In genomic region chrX:111445485-111445884, GRCh38 we compare ENCODE assay signal across 9 cellular contexts.
DNase-seq lines count a peak whose midpoint lies in the region; ATAC-seq and TF ChIP-seq lines count a peak whose summit lies in the region.
"Had no signal": no experiment of that assay in that cellular context is flagged by ENCODE, and none has a peak within 500 bp of the region (broad histone marks: within the 10 kb centered on the region; RNA-seq: fewer than 3 reads in every experiment).

No MANE protein-coding gene starts in this region.

- no peaks in the 10 kb centered on the region for H3K36me3 ChIP-seq in WERI-Rb-1

- peak; percentile 46 for TF ChIP-seq CTCF in WERI-Rb-1 (IDR thresholded peaks at IDR 0.05; ENCODE audit: low read depth, low read length)

- H3K9me3 ChIP-seq in WERI-Rb-1 (ENCODE audit: severe bottlenecking), result no peaks in the 10 kb centered on the region

- no peak overlapping the region for H3K4me3 ChIP-seq in WERI-Rb-1 (ENCODE audit: low read depth, low read length)

- H3K27me3 ChIP-seq in WERI-Rb-1 (ENCODE audit: insufficient read depth, low read depth, severe bottlenecking), result peaks cover 5% of the 10 kb centered on the region

- no peak overlapping the region for H3K27ac ChIP-seq in WERI-Rb-1

- peak; percentile 64 for ATAC-seq in GM21576 (IDR thresholded peaks at IDR 0.05; ENCODE audit: unreplicated experiment)
- no peak for ATAC-seq in activated CD4-positive, CD25-positive, alpha-beta regulatory T cell treated with anti-CD3 and anti-CD28 coated beads, Interleukin-2, amount 50 U/mL, for 24 hours
- ATAC-seq in HG03108 (IDR thresholded peaks at IDR 0.05; ENCODE audit: unreplicated experiment), result no peak

- DNase-seq in DMS53 treated with DMSO at 0.1 percent for 48 hours (lab: John Stamatoyannopoulos, UW; ENCODE audit: unreplicated experiment), result peak; percentile 64
- peak; percentile 84 for DNase-seq in NCI-H1694 treated with DMSO at 0.1 percent for 48 hours (lab: John Stamatoyannopoulos, UW)
- DNase-seq in WERI-Rb-1, result no peak
- DNase-seq in iPS-NIHi7 (ENCODE audit: extremely low spot score), result peak; percentile 42
- DNase-seq in kidney glomerular epithelial cell (lab: John Stamatoyannopoulos, UW), result no peak
- DNase-seq: right cardiac atrium had no signal

Comparison
In these comparisons a context has a peak if more than half of its experiments do, and no peak if none do; other contexts are left out.
1. DNase-seq: peak in DMS53 treated with DMSO at 0.1 percent for 48 hours (single experiment), NCI-H1694 treated with DMSO at 0.1 percent for 48 hours (single experiment) and iPS-NIHi7 (single experiment); none in WERI-Rb-1 (single experiment) and kidney glomerular epithelial cell (single experiment).